ENCODE assay signal across 2 cellular contexts in the genomic region with DNA sequence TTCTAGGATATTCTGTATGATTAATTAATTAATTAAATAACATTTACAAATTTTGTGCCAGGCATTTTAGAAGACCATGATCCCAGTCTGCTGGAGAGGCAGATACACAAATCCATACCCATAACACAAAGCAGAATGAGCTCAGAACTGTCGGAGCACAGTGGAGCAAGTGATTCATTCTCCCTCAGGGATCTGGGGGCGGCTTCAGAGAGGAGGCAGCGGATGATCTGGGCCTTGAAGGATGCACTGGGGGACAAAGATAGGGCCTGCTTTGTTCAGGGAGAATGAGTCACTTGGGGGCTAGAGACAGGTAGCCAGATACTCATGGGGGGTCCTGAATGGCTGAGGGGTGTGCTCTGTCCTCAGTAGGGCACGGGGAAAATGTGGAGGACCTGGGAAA.
TF ChIP-seq lines count a peak whose summit lies in the region.

No MANE protein-coding gene starts in this region.

TF ChIP-seq in SK-N-SH, 30 proteins besides CTCF, POLR2A, EP300 and RAD21 (continued from another document):
- TF ChIP-seq, protein P1, sequence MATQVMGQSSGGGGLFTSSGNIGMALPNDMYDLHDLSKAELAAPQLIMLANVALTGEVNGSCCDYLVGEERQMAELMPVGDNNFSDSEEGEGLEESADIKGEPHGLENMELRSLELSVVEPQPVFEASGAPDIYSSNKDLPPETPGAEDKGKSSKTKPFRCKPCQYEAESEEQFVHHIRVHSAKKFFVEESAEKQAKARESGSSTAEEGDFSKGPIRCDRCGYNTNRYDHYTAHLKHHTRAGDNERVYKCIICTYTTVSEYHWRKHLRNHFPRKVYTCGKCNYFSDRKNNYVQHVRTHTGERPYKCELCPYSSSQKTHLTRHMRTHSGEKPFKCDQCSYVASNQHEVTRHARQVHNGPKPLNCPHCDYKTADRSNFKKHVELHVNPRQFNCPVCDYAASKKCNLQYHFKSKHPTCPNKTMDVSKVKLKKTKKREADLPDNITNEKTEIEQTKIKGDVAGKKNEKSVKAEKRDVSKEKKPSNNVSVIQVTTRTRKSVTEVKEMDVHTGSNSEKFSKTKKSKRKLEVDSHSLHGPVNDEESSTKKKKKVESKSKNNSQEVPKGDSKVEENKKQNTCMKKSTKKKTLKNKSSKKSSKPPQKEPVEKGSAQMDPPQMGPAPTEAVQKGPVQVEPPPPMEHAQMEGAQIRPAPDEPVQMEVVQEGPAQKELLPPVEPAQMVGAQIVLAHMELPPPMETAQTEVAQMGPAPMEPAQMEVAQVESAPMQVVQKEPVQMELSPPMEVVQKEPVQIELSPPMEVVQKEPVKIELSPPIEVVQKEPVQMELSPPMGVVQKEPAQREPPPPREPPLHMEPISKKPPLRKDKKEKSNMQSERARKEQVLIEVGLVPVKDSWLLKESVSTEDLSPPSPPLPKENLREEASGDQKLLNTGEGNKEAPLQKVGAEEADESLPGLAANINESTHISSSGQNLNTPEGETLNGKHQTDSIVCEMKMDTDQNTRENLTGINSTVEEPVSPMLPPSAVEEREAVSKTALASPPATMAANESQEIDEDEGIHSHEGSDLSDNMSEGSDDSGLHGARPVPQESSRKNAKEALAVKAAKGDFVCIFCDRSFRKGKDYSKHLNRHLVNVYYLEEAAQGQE (IDR thresholded peaks at IDR 0.05; ENCODE audit: low read depth, low read length), result no peak
- TF ChIP-seq, protein P2, sequence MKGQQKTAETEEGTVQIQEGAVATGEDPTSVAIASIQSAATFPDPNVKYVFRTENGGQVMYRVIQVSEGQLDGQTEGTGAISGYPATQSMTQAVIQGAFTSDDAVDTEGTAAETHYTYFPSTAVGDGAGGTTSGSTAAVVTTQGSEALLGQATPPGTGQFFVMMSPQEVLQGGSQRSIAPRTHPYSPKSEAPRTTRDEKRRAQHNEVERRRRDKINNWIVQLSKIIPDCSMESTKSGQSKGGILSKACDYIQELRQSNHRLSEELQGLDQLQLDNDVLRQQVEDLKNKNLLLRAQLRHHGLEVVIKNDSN (IDR thresholded peaks at IDR 0.05; ENCODE audit: borderline replicate concordance, low read depth), result no peak
- TF ChIP-seq RFX5 (IDR thresholded peaks at IDR 0.05; ENCODE audit: low read length), result no peak
- no peak for TF ChIP-seq POLR2AphosphoS5 (IDR thresholded peaks at IDR 0.05; ENCODE audit: low read depth, low read length)
- TF ChIP-seq, protein P3, sequence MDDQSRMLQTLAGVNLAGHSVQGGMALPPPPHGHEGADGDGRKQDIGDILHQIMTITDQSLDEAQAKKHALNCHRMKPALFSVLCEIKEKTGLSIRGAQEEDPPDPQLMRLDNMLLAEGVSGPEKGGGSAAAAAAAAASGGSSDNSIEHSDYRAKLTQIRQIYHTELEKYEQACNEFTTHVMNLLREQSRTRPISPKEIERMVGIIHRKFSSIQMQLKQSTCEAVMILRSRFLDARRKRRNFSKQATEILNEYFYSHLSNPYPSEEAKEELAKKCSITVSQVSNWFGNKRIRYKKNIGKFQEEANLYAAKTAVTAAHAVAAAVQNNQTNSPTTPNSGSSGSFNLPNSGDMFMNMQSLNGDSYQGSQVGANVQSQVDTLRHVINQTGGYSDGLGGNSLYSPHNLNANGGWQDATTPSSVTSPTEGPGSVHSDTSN (IDR thresholded peaks at IDR 0.05), result no peak
- no peak for TF ChIP-seq TCF12 (IDR thresholded peaks at IDR 0.05)
- no peak for TF ChIP-seq YY1 (IDR thresholded peaks at IDR 0.05; ENCODE audit: low read depth)
- no peak for TF ChIP-seq FOXM1 (IDR thresholded peaks at IDR 0.05; ENCODE audit: low read depth)
- TF ChIP-seq NRF1 (IDR thresholded peaks at IDR 0.05; ENCODE audit: low read depth, low read length), result no peak
- no peak for TF ChIP-seq RXRA (IDR thresholded peaks at IDR 0.05; ENCODE audit: borderline replicate concordance, low read depth)
- no peak for TF ChIP-seq TEAD4 (IDR thresholded peaks at IDR 0.05; ENCODE audit: borderline replicate concordance, insufficient read depth)
- no peak for TF ChIP-seq NFIC (IDR thresholded peaks at IDR 0.05; ENCODE audit: borderline replicate concordance)
- no peak for TF ChIP-seq JUND (IDR thresholded peaks at IDR 0.05)
- no peak for TF ChIP-seq FOSL2 (IDR thresholded peaks at IDR 0.05; ENCODE audit: borderline replicate concordance, low read depth)
- no peak for TF ChIP-seq FOXJ3 (CRISPR knock-in tag; IDR thresholded peaks at IDR 0.05)

TF ChIP-seq in SK-N-SH treated with all-trans-retinoic acid at 6 μM for 48 hours, 23 proteins besides CTCF, POLR2A, EP300 and RAD21 (continued from another document):
- TF ChIP-seq SNAI2 (CRISPR knock-in tag; IDR thresholded peaks at IDR 0.05) (no peak), ESRRG (CRISPR knock-in tag; IDR thresholded peaks at IDR 0.05) (no peak), GLIS3 (CRISPR knock-in tag; IDR thresholded peaks at IDR 0.05) (no peak), ISL1 (CRISPR knock-in tag; IDR thresholded peaks at IDR 0.05) (no peak), ZFP30 (CRISPR knock-in tag; IDR thresholded peaks at IDR 0.05) (no peak)
